Comparison of ENCODE assay signal across 15 cellular contexts in the genomic region with DNA sequence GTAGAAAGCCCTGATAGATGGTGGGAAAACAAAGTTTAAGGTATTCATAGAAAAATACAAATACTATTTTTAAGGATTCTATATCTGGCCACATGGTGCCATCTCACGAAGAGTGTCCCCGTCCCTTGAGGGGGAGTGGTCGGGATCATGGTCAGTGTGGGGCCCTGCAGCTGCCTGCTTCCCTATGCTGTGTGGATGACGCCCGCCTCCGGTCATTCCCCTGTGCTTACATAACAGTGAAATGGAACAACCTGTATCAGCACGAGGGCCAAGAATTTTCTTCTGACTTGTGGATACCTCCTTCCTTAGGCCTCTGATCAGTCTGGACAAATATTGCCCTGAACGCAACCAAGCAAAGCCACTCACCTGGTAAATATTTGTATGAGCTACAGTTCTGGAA. TPM values are rescaled to one million over a fixed set of nuclear protein-coding genes. Genes with fewer than 3 reads are reported as not detected.
"Had no signal": no experiment of that assay in that cellular context is flagged by ENCODE, and none has a peak within 500 bp of the region (broad histone marks: within the 10 kb centered on the region; RNA-seq: fewer than 3 reads in every experiment).

No MANE protein-coding gene starts in this region.

RNA-seq across cellular contexts. Expression of a gene that starts 3.6 kb away (rescaled TPM):
- total RNA-seq: activated B cell treated with CpG ODN at 0.5 μM for 24 hours; activated CD4-positive, alpha-beta memory T cell treated with anti-CD3 and anti-CD28 coated beads for 36 hours; activated CD4-positive, alpha-beta memory T cell treated with anti-CD3 and anti-CD28 coated beads, Interleukin-2, amount 10 ng/mL, durations not matched to agents 7 days and 5 days; activated CD4-positive, alpha-beta T cell treated with anti-CD3 and anti-CD28 coated beads for 36 hours; activated CD4-positive, alpha-beta T cell treated with anti-CD3 and anti-CD28 coated beads, Interleukin-2, amount 10 ng/mL, durations not matched to agents 24 days and 14 days; activated CD4-positive, alpha-beta T cell treated with anti-CD3 and anti-CD28 coated beads, Interleukin-2, amount 10 ng/mL, durations not matched to agents 7 days and 5 days; activated CD8-positive, alpha-beta memory T cell treated with anti-CD3 and anti-CD28 coated beads for 36 hours; activated CD8-positive, alpha-beta memory T cell treated with anti-CD3 and anti-CD28 coated beads, Interleukin-2, amount 10 ng/mL, durations not matched to agents 7 days and 5 days; activated CD8-positive, alpha-beta T cell treated with anti-CD3 and anti-CD28 coated beads for 36 hours; activated CD8-positive, alpha-beta T cell treated with anti-CD3 and anti-CD28 coated beads, Interleukin-2, amount 10 ng/mL, durations not matched to agents 7 days and 5 days; T-cell; T-helper 1 cell treated with Interleukin-12 subunit alpha and Interleukin-12 subunit beta and Interleukin-4 antibody, amounts not matched to agents 30 ng/mL and 1 ng/mL, for 36 hours; T-helper 17 cell; T-helper 2 cell treated with Interferon-gamma antibody and Interleukin-4, amounts not matched to agents 100 ng/mL and 5 ng/mL, for 36 hours; WTC11 had no signal
